8 cellular contexts compared by ENCODE assay signal in the genomic region with DNA sequence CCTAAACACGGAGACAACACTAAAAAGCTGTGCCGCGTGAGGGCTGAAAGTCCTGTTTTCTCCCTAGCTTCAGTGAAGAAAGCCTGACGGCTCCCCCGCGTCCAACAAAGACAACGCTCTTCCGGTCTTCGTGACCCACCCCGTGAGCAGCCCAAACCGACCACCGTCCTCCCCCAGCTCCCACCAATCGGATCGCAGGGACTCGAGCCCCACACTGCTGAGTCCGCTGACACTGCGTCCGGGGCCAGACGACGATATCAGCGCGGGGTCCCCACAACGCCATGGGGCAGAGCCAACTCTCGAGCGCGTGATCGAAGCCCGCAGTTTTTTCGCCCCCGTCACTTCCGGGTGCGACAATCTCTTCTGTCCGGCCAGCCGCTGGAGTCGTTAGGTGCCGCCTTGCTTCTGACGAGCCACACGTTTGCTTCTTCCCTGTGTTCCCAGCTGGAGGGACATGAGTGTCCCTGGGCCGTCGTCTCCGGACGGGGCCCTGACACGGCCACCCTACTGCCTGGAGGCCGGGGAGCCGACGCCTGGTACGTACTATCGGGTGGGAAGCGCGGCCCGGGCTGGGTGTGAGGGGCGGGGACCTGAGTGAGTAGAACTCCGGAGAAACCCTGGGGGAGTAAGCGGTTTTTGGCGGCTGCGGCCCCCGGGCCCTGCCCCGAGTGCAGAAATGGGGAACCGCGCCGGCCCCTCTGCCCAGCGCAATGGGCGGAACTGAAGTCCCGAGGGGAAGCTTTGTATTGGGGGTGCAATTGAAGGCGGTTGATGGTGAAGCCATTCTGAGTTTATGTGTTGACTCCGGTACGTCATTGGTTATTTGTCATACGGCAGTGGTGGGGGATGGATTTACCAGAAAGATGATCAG. TPM values are rescaled to one million over a fixed set of nuclear protein-coding genes. Genes with fewer than 3 reads are reported as not detected.
A peak's percentile ranks its signal among the peaks of the same experiment; 100 is the strongest.
DNase-seq lines count a peak whose midpoint lies in the region; ATAC-seq and TF ChIP-seq lines count a peak whose summit lies in the region.

A gene with protein sequence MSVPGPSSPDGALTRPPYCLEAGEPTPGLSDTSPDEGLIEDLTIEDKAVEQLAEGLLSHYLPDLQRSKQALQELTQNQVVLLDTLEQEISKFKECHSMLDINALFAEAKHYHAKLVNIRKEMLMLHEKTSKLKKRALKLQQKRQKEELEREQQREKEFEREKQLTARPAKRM (plus strand): TSS at position 390 of the 871 bp plus-strand sequence. CDS start 65 bp downstream, at position 455.

- H3K9me3 ChIP-seq in ectodermal cell (ENCODE audit: control insufficient read depth, low read length): no peaks in the 10 kb centered on the region
- no peaks in the 10 kb centered on the region for H3K9me3 ChIP-seq in lower lobe of right lung

- H3K4me3 Mint-ChIP-seq in activated CD8-positive, alpha-beta T cell treated with anti-CD3 and anti-CD28 coated beads, Interleukin-2, amount 10 ng/mL, durations not matched to agents 7 days and 5 days: peak within 1 kb of the TSS; percentile 99

- peaks cover 42% of the 10 kb centered on the region for H3K4me1 Mint-ChIP-seq in activated CD8-positive, alpha-beta T cell treated with anti-CD3 and anti-CD28 coated beads, Interleukin-2, amount 10 ng/mL, durations not matched to agents 7 days and 5 days (ENCODE audit: low read depth)

- DNase-seq in CD1c-positive myeloid dendritic cell (ENCODE audit: extremely low spot score) (peak; percentile 97), NCI-H82 treated with DMSO at 0.1 percent for 48 hours (lab: John Stamatoyannopoulos, UW; ENCODE audit: unreplicated experiment) (peak; percentile 79), lower lobe of right lung (peak; percentile 92)
- peak; percentile 92 for DNase-seq in activated CD8-positive, alpha-beta T cell treated with anti-CD3 and anti-CD28 coated beads, Interleukin-2, amount 10 ng/mL, durations not matched to agents 7 days and 5 days
- DNase-seq in stimulated activated CD4-positive, alpha-beta T cell treated with anti-CD3 and anti-CD28 coated beads, TNF-alpha, amount 100 ng/mL, for 24 hours (ENCODE audit: low read depth in 3 of 3): peak; percentile 74 to 86 (median 77)

- H3K4me3 ChIP-seq in ectodermal cell (ENCODE audit: insufficient read depth, low read depth, low read length) (peak within 1 kb of the TSS; percentile 99), lower lobe of right lung (peak within 1 kb of the TSS; percentile 88)

- H3K36me3 ChIP-seq in ectodermal cell (ENCODE audit: control insufficient read depth, insufficient read depth, low read length) (no peaks in the 10 kb centered on the region), lower lobe of right lung (peaks cover 2% of the 10 kb centered on the region)

- no peaks in the 10 kb centered on the region for H3K9me3 Mint-ChIP-seq in activated CD8-positive, alpha-beta T cell treated with anti-CD3 and anti-CD28 coated beads, Interleukin-2, amount 10 ng/mL, durations not matched to agents 7 days and 5 days (ENCODE audit: insufficient read depth)

- H3K27ac Mint-ChIP-seq in activated CD8-positive, alpha-beta T cell treated with anti-CD3 and anti-CD28 coated beads, Interleukin-2, amount 10 ng/mL, durations not matched to agents 7 days and 5 days: peak within 1 kb of the TSS; percentile 100

- CTCF ChIA-PET in activated CD8-positive, alpha-beta T cell treated with anti-CD3 and anti-CD28 coated beads, Interleukin-2, amount 10 ng/mL, durations not matched to agents 7 days and 5 days (lab: Charles Lee): interaction anchor here (0.7 to 8.1 kb wide), 20 partner anchors 10 to 425 kb away, joined by 3 to 84 read pairs (median 4); a partner anchor contains a TSS

- H3K27me3 ChIP-seq in ectodermal cell (ENCODE audit: control insufficient read depth, insufficient read depth, low read length, poor library complexity, severe bottlenecking) (no peaks in the 10 kb centered on the region), lower lobe of right lung (ENCODE audit: low read depth) (no peaks in the 10 kb centered on the region)

- POLR2A ChIA-PET in activated CD8-positive, alpha-beta T cell treated with anti-CD3 and anti-CD28 coated beads, Interleukin-2, amount 10 ng/mL, durations not matched to agents 7 days and 5 days (lab: Charles Lee): interaction anchor here (0.6 to 3.2 kb wide), 28 partner anchors 8 to 418 kb away, joined by 3 to 35 read pairs (median 4); a partner anchor contains a TSS

- H3K4me1 ChIP-seq in ectodermal cell (ENCODE audit: control insufficient read depth, insufficient read depth, low read length) (peaks cover 7% of the 10 kb centered on the region), lower lobe of right lung (peaks cover 56% of the 10 kb centered on the region)

- peak; percentile 85 for ATAC-seq in GM19395 (IDR thresholded peaks at IDR 0.05; ENCODE audit: unreplicated experiment)
- ATAC-seq in HG03565 (IDR thresholded peaks at IDR 0.05; ENCODE audit: unreplicated experiment): peak; percentile 69
- peak; percentile 91 for ATAC-seq in activated CD8-positive, alpha-beta T cell treated with anti-CD3 and anti-CD28 coated beads, Interleukin-2, amount 10 ng/mL, durations not matched to agents 7 days and 5 days
- ATAC-seq in lower lobe of right lung: peak; percentile 94 to 95

- peaks cover 6% of the 10 kb centered on the region for H3K36me3 Mint-ChIP-seq in activated CD8-positive, alpha-beta T cell treated with anti-CD3 and anti-CD28 coated beads, Interleukin-2, amount 10 ng/mL, durations not matched to agents 7 days and 5 days (ENCODE audit: low read depth)

- peak within 1 kb of the TSS; percentile 99 for H3K27ac ChIP-seq in ectodermal cell (ENCODE audit: insufficient read depth, low read depth, low read length, poor library complexity, severe bottlenecking)
- H3K27ac ChIP-seq in lower lobe of right lung: peak within 1 kb of the TSS; percentile 99

- intact Hi-C loops in lower lobe of right lung (cut with DNase I): no loop called here

- no peak for TF ChIP-seq CTCF in lower lobe of right lung (IDR thresholded peaks at IDR 0.05)

- H3K27me3 Mint-ChIP-seq in activated CD8-positive, alpha-beta T cell treated with anti-CD3 and anti-CD28 coated beads, Interleukin-2, amount 10 ng/mL, durations not matched to agents 7 days and 5 days (ENCODE audit: low read depth): no peaks in the 10 kb centered on the region

- WGBS in ectodermal cell, 2 experiments: 0 to 1% methylated on average over 68 of the region's 68 CpGs

RNA-seq across cellular contexts. Expression of the gene that starts here (rescaled TPM):
- 10 to 100 TPM; 32.9 to 35.2 TPM for total RNA-seq in activated CD8-positive, alpha-beta T cell treated with anti-CD3 and anti-CD28 coated beads, Interleukin-2, amount 10 ng/mL, durations not matched to agents 7 days and 5 days
- 48.6 TPM for polyA plus RNA-seq in ectodermal cell (2013, experiment 1 of 4)
- 56.0 TPM for polyA plus RNA-seq in ectodermal cell (2013, experiment 2 of 4)
- polyA plus RNA-seq in ectodermal cell (2013, experiment 3 of 4): 43.0 TPM
- polyA plus RNA-seq in ectodermal cell (2013, experiment 4 of 4): 42.7 TPM
- 41.0 TPM for total RNA-seq in lower lobe of right lung

Comparison
In these comparisons a context has a peak if more than half of its experiments do, and no peak if none do; other contexts are left out.
1. Peak in every context shown above with its lines: DNase-seq, ATAC-seq, H3K4me3 ChIP-seq and H3K27ac ChIP-seq.